Comparison of ENCODE assay signal across 16 cellular contexts in genomic region chr2:240704651-240705050, GRCh38. TPM values are rescaled to one million over a fixed set of nuclear protein-coding genes. Genes with fewer than 3 reads are reported as not detected.
A peak's percentile ranks its signal among the peaks of the same experiment; 100 is the strongest.
DNase-seq lines count a peak whose midpoint lies in the region; ATAC-seq and TF ChIP-seq lines count a peak whose summit lies in the region.
"Had no signal": no experiment of that assay in that cellular context is flagged by ENCODE, and none has a peak within 500 bp of the region (broad histone marks: within the 10 kb centered on the region; RNA-seq: fewer than 3 reads in every experiment).

No MANE protein-coding gene starts in this region.

- H2AFZ ChIP-seq in GM23338: no peak overlapping the region

- H3K27ac ChIP-seq in right atrium auricular region (no peak overlapping the region), GM23338 (ENCODE audit: low read depth) (no peak overlapping the region)
- H3K27ac ChIP-seq: thoracic aorta had no signal

- no peaks in the 10 kb centered on the region for H3K79me2 ChIP-seq in GM23338 (replicated peaks; ENCODE audit: insufficient read depth)

- ATAC-seq in Right ventricle myocardium superior (ENCODE audit: poor library complexity) (no peak), GM23338 (no peak), esophagus mucosa (no peak)
- peak; percentile 47 for ATAC-seq in activated naive CD8-positive, alpha-beta T cell treated with anti-CD3 and anti-CD28 coated beads, Interleukin-2, amount 50 U/mL, for 24 hours

- H3K4me2 ChIP-seq in GM23338: no peak overlapping the region

- H3F3A ChIP-seq in GM23338 (replicated peaks; ENCODE audit: low read depth): no peaks in the 10 kb centered on the region

- H3K9me2 ChIP-seq in GM23338 (ENCODE audit: insufficient read depth): no peaks in the 10 kb centered on the region

- no peaks in the 10 kb centered on the region; the same call in 1 of the 2 replicates for H4K20me1 ChIP-seq in GM23338 (replicated peaks; ENCODE audit: insufficient read depth)

- no peak overlapping the region for H3K27ac Mint-ChIP-seq in activated naive CD8-positive, alpha-beta T cell treated with anti-CD3 and anti-CD28 coated beads, Interleukin-2, amount 50 U/mL, for 24 hours
- H3K27ac Mint-ChIP-seq in GM23338: no peak overlapping the region

- H3K4me3 Mint-ChIP-seq in activated naive CD8-positive, alpha-beta T cell treated with anti-CD3 and anti-CD28 coated beads, Interleukin-2, amount 50 U/mL, for 24 hours: peak overlapping the region; percentile 4
- H3K4me3 Mint-ChIP-seq in GM23338: no peak overlapping the region; the same call in 2 of the 3 replicates

- H3K36me3 Mint-ChIP-seq in activated naive CD8-positive, alpha-beta T cell treated with anti-CD3 and anti-CD28 coated beads, Interleukin-2, amount 50 U/mL, for 24 hours (ENCODE audit: low read depth): no peaks in the 10 kb centered on the region
- H3K36me3 Mint-ChIP-seq in GM23338 (ENCODE audit: low read depth): no peaks in the 10 kb centered on the region

- no peak for TF ChIP-seq CTCF in right atrium auricular region (IDR thresholded peaks at IDR 0.05)
- TF ChIP-seq CTCF in GM23338 (conservative IDR thresholded peaks at IDR 0.05; ENCODE audit: low read depth in 2 of 2): no peak

- H3K36me3 ChIP-seq in right atrium auricular region: no peaks in the 10 kb centered on the region
- no peaks in the 10 kb centered on the region for H3K36me3 ChIP-seq in GM23338 (ENCODE audit: insufficient read depth)
- H3K36me3 ChIP-seq: thoracic aorta had no signal

- no peaks in the 10 kb centered on the region for H3K9me3 Mint-ChIP-seq in activated naive CD8-positive, alpha-beta T cell treated with anti-CD3 and anti-CD28 coated beads, Interleukin-2, amount 50 U/mL, for 24 hours
- H3K9me3 Mint-ChIP-seq in GM23338: no peaks in the 10 kb centered on the region

- H3K9me3 ChIP-seq in right atrium auricular region: no peaks in the 10 kb centered on the region
- H3K9me3 ChIP-seq: thoracic aorta had no signal

- H3K27me3 ChIP-seq in right atrium auricular region (no peaks in the 10 kb centered on the region), GM23338 (ENCODE audit: insufficient read depth) (no peaks in the 10 kb centered on the region)

- H3K4me1 Mint-ChIP-seq in activated naive CD8-positive, alpha-beta T cell treated with anti-CD3 and anti-CD28 coated beads, Interleukin-2, amount 50 U/mL, for 24 hours: peaks cover 13% of the 10 kb centered on the region
- peaks cover 3% of the 10 kb centered on the region; the same call in 1 of the 3 replicates for H3K4me1 Mint-ChIP-seq in GM23338

- no peak overlapping the region for H3K4me3 ChIP-seq in right atrium auricular region
- no peak overlapping the region for H3K4me3 ChIP-seq in GM23338
- H3K4me3 ChIP-seq: thoracic aorta had no signal

- DNase-seq in Right ventricle myocardium superior (peak; percentile 14), right atrium auricular region (ENCODE audit: low spot score) (no peak), GM23338 (ENCODE audit: low spot score) (no peak), AG08395 (ENCODE audit: low spot score) (no peak), activated gamma-delta T cell treated with Interleukin-2 at 50 U/mL for 16 hours (no peak)
- peak; percentile 41 for DNase-seq in activated naive CD8-positive, alpha-beta T cell treated with anti-CD3 and anti-CD28 coated beads, Interleukin-2, amount 50 U/mL, for 24 hours
- DNase-seq in stimulated activated CD4-positive, alpha-beta T cell treated with anti-CD3 and anti-CD28 coated beads, Interleukin-15, amount 100 ng/mL, for 24 hours: peak; percentile 51
- DNase-seq: ACHN, islet precursor cell, NCI-H2029 treated with DMSO at 0.1 percent for 48 hours had no signal

- intact Hi-C loops in Right ventricle myocardium superior (cut with DNase I): loop anchor here (5.0 kb wide), 1 partner anchor 192 kb away; no protein-coding TSS in a partner anchor

- no peaks in the 10 kb centered on the region for H3K4me1 ChIP-seq in right atrium auricular region
- H3K4me1 ChIP-seq in GM23338 (ENCODE audit: insufficient read depth): no peaks in the 10 kb centered on the region

- peaks cover 21% of the 10 kb centered on the region for H3K27me3 Mint-ChIP-seq in activated naive CD8-positive, alpha-beta T cell treated with anti-CD3 and anti-CD28 coated beads, Interleukin-2, amount 50 U/mL, for 24 hours
- H3K27me3 Mint-ChIP-seq in GM23338 (ENCODE audit: insufficient read depth, low read depth, poor library complexity): peaks cover 14% of the 10 kb centered on the region

TF ChIP-seq in GM23338, 12 proteins besides CTCF, POLR2A, EP300 and RAD21 (continues in another document):
- no peak for TF ChIP-seq CREB1 (CRISPR knock-in tag; IDR thresholded peaks at IDR 0.05; ENCODE audit: low read depth)
- no peak for TF ChIP-seq POLR2AphosphoS5 (IDR thresholded peaks at IDR 0.05; ENCODE audit: low read depth)
- no peak for TF ChIP-seq ZNF114 (CRISPR knock-in tag; IDR thresholded peaks at IDR 0.05)
- TF ChIP-seq EZH2phosphoT487 (IDR thresholded peaks at IDR 0.05; ENCODE audit: unreplicated experiment): no peak
- no peak for TF ChIP-seq ZNF331 (CRISPR knock-in tag; IDR thresholded peaks at IDR 0.05; ENCODE audit: low read depth)
- no peak for TF ChIP-seq STAT1 (IDR thresholded peaks at IDR 0.05; ENCODE audit: unreplicated experiment)
- TF ChIP-seq JUNB (IDR thresholded peaks at IDR 0.05; ENCODE audit: unreplicated experiment): no peak
- TF ChIP-seq ZNF462 (CRISPR knock-in tag; IDR thresholded peaks at IDR 0.05): no peak
- no peak for TF ChIP-seq EZH2 (IDR thresholded peaks at IDR 0.05; ENCODE audit: low read depth, unreplicated experiment)

RNA-seq across cellular contexts. Expression of gene AQP12A, which starts 13.0 kb away (rescaled TPM):
- total RNA-seq in Right ventricle myocardium superior (not detected), right atrium auricular region (not detected), esophagus mucosa (not detected)
- total RNA-seq in GM23338 (2014; rRNA removed; shearing (Covaris generic)): not detected in 2 replicates
- not detected in 2 replicates for polyA plus RNA-seq in GM23338 (2016; fragmentation: Nextera tagmentation; extraction: Ambion mirVana)
- total RNA-seq: Daoy; fibroblast of villous mesenchyme; skeletal muscle tissue; T-helper 2 cell treated with Interferon-gamma antibody and Interleukin-4, amounts not matched to agents 100 ng/mL and 5 ng/mL, for 36 hours; thoracic aorta had no signal

RNA-seq across cellular contexts. Expression of gene AQP12B, which starts 22.0 kb away (rescaled TPM):
- total RNA-seq in Right ventricle myocardium superior (not detected), right atrium auricular region (not detected), esophagus mucosa (not detected)
- total RNA-seq in GM23338 (2014; rRNA removed; shearing (Covaris generic)): not detected in 2 replicates
- polyA plus RNA-seq in GM23338 (2016; fragmentation: Nextera tagmentation; extraction: Ambion mirVana): not detected in 2 replicates
- total RNA-seq: Daoy; fibroblast of villous mesenchyme; skeletal muscle tissue; T-helper 2 cell treated with Interferon-gamma antibody and Interleukin-4, amounts not matched to agents 100 ng/mL and 5 ng/mL, for 36 hours; thoracic aorta had no signal

Comparison
In these comparisons a context has a peak if more than half of its experiments do, and no peak if none do; other contexts are left out.
1. DNase-seq: peak in Right ventricle myocardium superior (single experiment), activated naive CD8-positive, alpha-beta T cell treated with anti-CD3 and anti-CD28 coated beads, Interleukin-2, amount 50 U/mL, for 24 hours (single experiment) and stimulated activated CD4-positive, alpha-beta T cell treated with anti-CD3 and anti-CD28 coated beads, Interleukin-15, amount 100 ng/mL, for 24 hours (single experiment); none in right atrium auricular region (single experiment), GM23338 (single experiment), AG08395 (single experiment) and activated gamma-delta T cell treated with Interleukin-2 at 50 U/mL for 16 hours (single experiment).